In the genomic region with DNA sequence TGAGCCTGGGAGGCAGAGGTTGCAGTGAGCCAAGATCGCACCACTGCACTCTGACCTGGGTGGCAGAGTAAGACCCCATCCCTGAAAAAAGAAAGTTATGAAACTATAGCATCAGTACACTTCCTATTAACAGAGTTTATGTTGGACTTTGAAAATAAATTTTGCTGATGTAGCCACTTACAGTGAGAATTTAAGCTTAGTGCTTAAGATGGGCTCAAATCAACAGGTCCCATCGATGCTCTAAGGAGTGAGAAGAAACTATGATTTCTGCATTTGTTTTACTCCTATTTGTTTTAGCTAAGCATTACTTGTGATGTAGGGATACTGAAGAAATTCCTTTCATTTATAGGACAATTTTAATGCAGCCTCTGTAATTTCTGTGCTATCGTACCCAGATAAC, we compare ENCODE assay signal across 11 cellular contexts.
DNase-seq lines count a peak whose midpoint lies in the region; ATAC-seq and TF ChIP-seq lines count a peak whose summit lies in the region.
"Had no signal": no experiment of that assay in that cellular context is flagged by ENCODE, and none has a peak within 500 bp of the region (broad histone marks: within the 10 kb centered on the region; RNA-seq: fewer than 3 reads in every experiment).

No MANE protein-coding gene starts in this region.

- CTCF ChIA-PET in activated CD8-positive, alpha-beta memory T cell treated with anti-CD3 and anti-CD28 coated beads, Interleukin-2, amount 10 ng/mL, durations not matched to agents 7 days and 5 days (lab: Charles Lee): interaction anchor here (1.4 to 4.4 kb wide), 7 partner anchors 12 to 495 kb away, joined by 3 to 60 read pairs (median 15); a partner anchor contains a TSS
- CTCF ChIA-PET in OCI-LY7 (lab: Charles Lee; ENCODE audit: unreplicated experiment): interaction anchor here (1.3 to 1.6 kb wide), 2 partner anchors 11 to 13 kb away, joined by 3 to 5 read pairs; no protein-coding TSS in a partner anchor

- TF ChIP-seq CTCF in OCI-LY7 (conservative IDR thresholded peaks at IDR 0.05; ENCODE audit: low read length) (no peak), osteocyte (IDR thresholded peaks at IDR 0.05) (no peak)

- peaks cover 13% of the 10 kb centered on the region for H3K36me3 Mint-ChIP-seq in activated CD8-positive, alpha-beta memory T cell treated with anti-CD3 and anti-CD28 coated beads, Interleukin-2, amount 10 ng/mL, durations not matched to agents 7 days and 5 days
- peaks cover 32% of the 10 kb centered on the region for H3K36me3 Mint-ChIP-seq in activated naive CD8-positive, alpha-beta T cell treated with anti-CD3 and anti-CD28 coated beads, Interleukin-2, amount 50 U/mL, for 24 hours (ENCODE audit: low read depth)
- no peaks in the 10 kb centered on the region for H3K36me3 Mint-ChIP-seq in osteocyte (ENCODE audit: unreplicated experiment)
- H3K36me3 Mint-ChIP-seq: IgD-negative memory B cell had no signal

- H2AFZ ChIP-seq in OCI-LY7 (ENCODE audit: low read length): peak overlapping the region; percentile 91

- H3K4me2 ChIP-seq in OCI-LY7 (ENCODE audit: low read length): no peak overlapping the region

- no peak for ATAC-seq in activated CD8-positive, alpha-beta memory T cell treated with anti-CD3 and anti-CD28 coated beads, Interleukin-2, amount 10 ng/mL, durations not matched to agents 7 days and 5 days
- no peak for ATAC-seq in activated naive CD8-positive, alpha-beta T cell treated with anti-CD3 and anti-CD28 coated beads, Interleukin-2, amount 50 U/mL, for 24 hours
- no peak for ATAC-seq in HG03571 (IDR thresholded peaks at IDR 0.05; ENCODE audit: unreplicated experiment)

- no peaks in the 10 kb centered on the region for H4K20me1 ChIP-seq in OCI-LY7 (ENCODE audit: insufficient read depth, low read length)

- H3K27ac Mint-ChIP-seq in activated CD8-positive, alpha-beta memory T cell treated with anti-CD3 and anti-CD28 coated beads, Interleukin-2, amount 10 ng/mL, durations not matched to agents 7 days and 5 days: peak overlapping the region; percentile 92
- peak overlapping the region; percentile 95 for H3K27ac Mint-ChIP-seq in activated naive CD8-positive, alpha-beta T cell treated with anti-CD3 and anti-CD28 coated beads, Interleukin-2, amount 50 U/mL, for 24 hours
- peak overlapping the region; percentile 91 for H3K27ac Mint-ChIP-seq in osteocyte (ENCODE audit: unreplicated experiment)

- no peak overlapping the region for H3K4me3 ChIP-seq in OCI-LY7 (ENCODE audit: low read depth, low read length, poor library complexity, severe bottlenecking)

- BruUV-seq in OCI-LY7 (replicated peaks; lab: Mats Ljungman, UMichigan): no TSS peak

- H3K4me1 Mint-ChIP-seq in activated CD8-positive, alpha-beta memory T cell treated with anti-CD3 and anti-CD28 coated beads, Interleukin-2, amount 10 ng/mL, durations not matched to agents 7 days and 5 days: peaks cover 49% of the 10 kb centered on the region
- H3K4me1 Mint-ChIP-seq in activated naive CD8-positive, alpha-beta T cell treated with anti-CD3 and anti-CD28 coated beads, Interleukin-2, amount 50 U/mL, for 24 hours: peaks cover 56% of the 10 kb centered on the region
- peaks cover 40% of the 10 kb centered on the region for H3K4me1 Mint-ChIP-seq in osteocyte (ENCODE audit: unreplicated experiment)

- H3K79me2 ChIP-seq in OCI-LY7 (ENCODE audit: insufficient read depth, low read depth, low read length): no peaks in the 10 kb centered on the region

- no peaks in the 10 kb centered on the region for H3K9me3 ChIP-seq in OCI-LY7 (ENCODE audit: low read length)

- H3K4me1 ChIP-seq in OCI-LY7 (ENCODE audit: insufficient read depth, low read length, poor library complexity, severe bottlenecking): peaks cover 29% of the 10 kb centered on the region

- no peaks in the 10 kb centered on the region for H3K9me2 ChIP-seq in OCI-LY7 (ENCODE audit: insufficient read depth, low read length)

- intact Hi-C loops in OCI-LY7 (cut with micrococcal nuclease; ENCODE audit: unreplicated experiment): no loop called here

- H3K27ac ChIP-seq in OCI-LY7 (ENCODE audit: low read depth, low read length, poor library complexity, severe bottlenecking): no peak overlapping the region

- H3K4me3 Mint-ChIP-seq in activated CD8-positive, alpha-beta memory T cell treated with anti-CD3 and anti-CD28 coated beads, Interleukin-2, amount 10 ng/mL, durations not matched to agents 7 days and 5 days: peak overlapping the region; percentile 56
- no peak overlapping the region for H3K4me3 Mint-ChIP-seq in activated naive CD8-positive, alpha-beta T cell treated with anti-CD3 and anti-CD28 coated beads, Interleukin-2, amount 50 U/mL, for 24 hours
- H3K4me3 Mint-ChIP-seq in osteocyte (ENCODE audit: unreplicated experiment): no peak overlapping the region

- no peaks in the 10 kb centered on the region for H3K9me3 Mint-ChIP-seq in activated CD8-positive, alpha-beta memory T cell treated with anti-CD3 and anti-CD28 coated beads, Interleukin-2, amount 10 ng/mL, durations not matched to agents 7 days and 5 days (ENCODE audit: low read depth)
- no peaks in the 10 kb centered on the region for H3K9me3 Mint-ChIP-seq in activated naive CD8-positive, alpha-beta T cell treated with anti-CD3 and anti-CD28 coated beads, Interleukin-2, amount 50 U/mL, for 24 hours
- H3K9me3 Mint-ChIP-seq in osteocyte (ENCODE audit: unreplicated experiment): no peaks in the 10 kb centered on the region
- H3K9me3 Mint-ChIP-seq: IgD-negative memory B cell had no signal

- H3K36me3 ChIP-seq in OCI-LY7 (ENCODE audit: insufficient read depth, low read length): no peaks in the 10 kb centered on the region

- H3K27me3 Mint-ChIP-seq in activated CD8-positive, alpha-beta memory T cell treated with anti-CD3 and anti-CD28 coated beads, Interleukin-2, amount 10 ng/mL, durations not matched to agents 7 days and 5 days: no peaks in the 10 kb centered on the region
- H3K27me3 Mint-ChIP-seq in activated naive CD8-positive, alpha-beta T cell treated with anti-CD3 and anti-CD28 coated beads, Interleukin-2, amount 50 U/mL, for 24 hours: no peaks in the 10 kb centered on the region
- H3K27me3 Mint-ChIP-seq in osteocyte (ENCODE audit: unreplicated experiment): no peaks in the 10 kb centered on the region
- H3K27me3 Mint-ChIP-seq: IgD-negative memory B cell had no signal

- POLR2A ChIA-PET in OCI-LY7 (lab: Charles Lee): interaction anchor here (0.6 to 1.5 kb wide), 4 partner anchors 11 to 129 kb away, joined by 3 to 6 read pairs (median 3); no protein-coding TSS in a partner anchor

- no peak for DNase-seq in activated CD8-positive, alpha-beta memory T cell treated with anti-CD3 and anti-CD28 coated beads, Interleukin-2, amount 10 ng/mL, durations not matched to agents 7 days and 5 days
- no peak for DNase-seq in activated CD8-positive, alpha-beta memory T cell treated with anti-CD3 and anti-CD28 coated beads, Interleukin-2, amount 50 U/mL, for 48 hours
- DNase-seq in OCI-LY7 (ENCODE audit: low spot score): no peak
- no peak for DNase-seq in activated naive CD8-positive, alpha-beta T cell treated with anti-CD3 and anti-CD28 coated beads, Interleukin-2, amount 50 U/mL, for 24 hours
- DNase-seq in osteocyte (ENCODE audit: extremely low spot score, unreplicated experiment): no peak
- no peak for DNase-seq in NCI-H82 treated with DMSO at 0.1 percent for 48 hours (lab: John Stamatoyannopoulos, UW; ENCODE audit: unreplicated experiment)
- no peak for DNase-seq in COLO829 (ENCODE audit: low spot score)
- DNase-seq: NCI-H1436, NCI-H510A treated with DMSO at 0.1 percent for 48 hours had no signal
